Comparison of ENCODE assay signal across 8 cellular contexts in genomic region chr17:38427160-38427949, GRCh38. TPM values are rescaled to one million over a fixed set of nuclear protein-coding genes. Genes with fewer than 3 reads are reported as not detected.
A peak's percentile ranks its signal among the peaks of the same experiment; 100 is the strongest.
DNase-seq lines count a peak whose midpoint lies in the region; ATAC-seq and TF ChIP-seq lines count a peak whose summit lies in the region.

No MANE protein-coding gene starts in this region.

- H2AFZ ChIP-seq in OCI-LY1 (ENCODE audit: low read length): no peak overlapping the region

- no peaks in the 10 kb centered on the region for H3K79me2 ChIP-seq in OCI-LY1 (ENCODE audit: insufficient read depth, low read length)

- H3K27me3 ChIP-seq in BLaER1 treated with 17β-estradiol and CSF1 and Interleukin-3, amounts not matched to agents 10 nM and 100 nM: no peaks in the 10 kb centered on the region
- H3K27me3 ChIP-seq in OCI-LY1 (ENCODE audit: insufficient read depth, low read length): no peaks in the 10 kb centered on the region

- peaks cover 6 to 7% of the 10 kb centered on the region in 2 donors for H3K4me1 Mint-ChIP-seq in effector memory CD8-positive, alpha-beta T cell (ENCODE audit: low read depth in 2 of 2)
- peaks cover 51% of the 10 kb centered on the region for H3K4me1 Mint-ChIP-seq in neural crest cell

- H3K4me3 Mint-ChIP-seq in effector memory CD8-positive, alpha-beta T cell: peak overlapping the region; percentile 55 to 75
- peak overlapping the region; percentile 79 for H3K4me3 Mint-ChIP-seq in neural crest cell

- H3K4me1 ChIP-seq in BLaER1 treated with 17β-estradiol and CSF1 and Interleukin-3, amounts not matched to agents 10 nM and 100 nM: peaks cover 69 to 81% (median 76%) of the 10 kb centered on the region in 10 experiments
- H3K4me1 ChIP-seq in OCI-LY1 (ENCODE audit: insufficient read depth, low read length, severe bottlenecking): peaks cover 5% of the 10 kb centered on the region

- peak overlapping the region; percentile 45 to 91 (median 71); a peak in 19 of 22 replicates for H3K27ac ChIP-seq in BLaER1 treated with 17β-estradiol and CSF1 and Interleukin-3, amounts not matched to agents 10 nM and 100 nM
- H3K27ac ChIP-seq in OCI-LY1 (ENCODE audit: low read depth, low read length, poor library complexity, severe bottlenecking): no peak overlapping the region

- H3K36me3 Mint-ChIP-seq in effector memory CD8-positive, alpha-beta T cell (ENCODE audit: insufficient read depth): peaks cover 4% of the 10 kb centered on the region
- no peaks in the 10 kb centered on the region for H3K36me3 Mint-ChIP-seq in neural crest cell (ENCODE audit: low read depth)

- peaks cover 3 to 41% (median 36%) of the 10 kb centered on the region in 11 experiments; a peak in 21 of 22 replicates for H4K20me1 ChIP-seq in BLaER1 treated with 17β-estradiol and CSF1 and Interleukin-3, amounts not matched to agents 10 nM and 100 nM
- H4K20me1 ChIP-seq in OCI-LY1 (ENCODE audit: insufficient read depth, low read length): no peaks in the 10 kb centered on the region

- no peak for DNase-seq in effector memory CD8-positive, alpha-beta T cell
- DNase-seq in neural crest cell (ENCODE audit: low read depth, low spot score) (no peak), amygdala (lab: John Stamatoyannopoulos, UW) (no peak)

- H3K9me3 ChIP-seq in BLaER1 treated with 17β-estradiol and CSF1 and Interleukin-3, amounts not matched to agents 10 nM and 100 nM (replicated peaks in 1 of 11): no peaks in the 10 kb centered on the region
- no peaks in the 10 kb centered on the region for H3K9me3 ChIP-seq in OCI-LY1 (ENCODE audit: low read length)

- peaks cover 0 to 16% (median 10%) of the 10 kb centered on the region in 11 experiments; a peak in 14 of 22 replicates for H3K36me3 ChIP-seq in BLaER1 treated with 17β-estradiol and CSF1 and Interleukin-3, amounts not matched to agents 10 nM and 100 nM
- H3K36me3 ChIP-seq in OCI-LY1 (ENCODE audit: insufficient read depth, low read length): no peaks in the 10 kb centered on the region

- H3K4me2 ChIP-seq in BLaER1 treated with 17β-estradiol and CSF1 and Interleukin-3, amounts not matched to agents 10 nM and 100 nM: peak overlapping the region; percentile 92 to 100 (median 98)
- peak overlapping the region; percentile 70 for H3K4me2 ChIP-seq in OCI-LY1 (ENCODE audit: low read length)

- ATAC-seq in effector memory CD8-positive, alpha-beta T cell (replicated peaks): no peak
- ATAC-seq in GM21723 (IDR thresholded peaks at IDR 0.05; ENCODE audit: unreplicated experiment) (no peak), GM19467 (IDR thresholded peaks at IDR 0.05; ENCODE audit: unreplicated experiment) (no peak), GM18868 (IDR thresholded peaks at IDR 0.05; ENCODE audit: unreplicated experiment) (no peak)

- peak overlapping the region in 1 of 2 donors; percentile 59 for H3K27ac Mint-ChIP-seq in effector memory CD8-positive, alpha-beta T cell
- peak overlapping the region; percentile 45 for H3K27ac Mint-ChIP-seq in neural crest cell (ENCODE audit: unreplicated experiment)

- H3K9me3 Mint-ChIP-seq in effector memory CD8-positive, alpha-beta T cell: no peaks in the 10 kb centered on the region
- no peaks in the 10 kb centered on the region for H3K9me3 Mint-ChIP-seq in neural crest cell

- H3K9me2 ChIP-seq in OCI-LY1 (ENCODE audit: low read depth, low read length): no peaks in the 10 kb centered on the region

- no peaks in the 10 kb centered on the region for H3F3A ChIP-seq in OCI-LY1 (ENCODE audit: insufficient read depth, low read length)

- peak overlapping the region; percentile 76 to 94 (median 89) for H3K9ac ChIP-seq in BLaER1 treated with 17β-estradiol and CSF1 and Interleukin-3, amounts not matched to agents 10 nM and 100 nM
- H3K9ac ChIP-seq in OCI-LY1 (ENCODE audit: low read length): peak overlapping the region; percentile 34; the same call in 1 of the 2 replicates

- peak overlapping the region; percentile 83 to 97 (median 92) for H3K4me3 ChIP-seq in BLaER1 treated with 17β-estradiol and CSF1 and Interleukin-3, amounts not matched to agents 10 nM and 100 nM
- peak overlapping the region; percentile 37 for H3K4me3 ChIP-seq in OCI-LY1 (ENCODE audit: low read depth, low read length, poor library complexity, severe bottlenecking)

- TF ChIP-seq CTCF in OCI-LY1 (IDR thresholded peaks at IDR 0.05; ENCODE audit: low read length) (no peak), neural crest cell (conservative IDR thresholded peaks at IDR 0.05) (no peak)

- H3K27me3 Mint-ChIP-seq in effector memory CD8-positive, alpha-beta T cell: peaks cover 41 to 60% of the 10 kb centered on the region in 2 donors
- peaks cover 48% of the 10 kb centered on the region for H3K27me3 Mint-ChIP-seq in neural crest cell (ENCODE audit: low read depth)

RNA-seq across cellular contexts. Expression of gene ARHGAP23, which starts 0.9 kb away (rescaled TPM):
- 25.7 and 30.0 TPM in 2 replicates for total RNA-seq in neural crest cell
